In the genomic region with DNA sequence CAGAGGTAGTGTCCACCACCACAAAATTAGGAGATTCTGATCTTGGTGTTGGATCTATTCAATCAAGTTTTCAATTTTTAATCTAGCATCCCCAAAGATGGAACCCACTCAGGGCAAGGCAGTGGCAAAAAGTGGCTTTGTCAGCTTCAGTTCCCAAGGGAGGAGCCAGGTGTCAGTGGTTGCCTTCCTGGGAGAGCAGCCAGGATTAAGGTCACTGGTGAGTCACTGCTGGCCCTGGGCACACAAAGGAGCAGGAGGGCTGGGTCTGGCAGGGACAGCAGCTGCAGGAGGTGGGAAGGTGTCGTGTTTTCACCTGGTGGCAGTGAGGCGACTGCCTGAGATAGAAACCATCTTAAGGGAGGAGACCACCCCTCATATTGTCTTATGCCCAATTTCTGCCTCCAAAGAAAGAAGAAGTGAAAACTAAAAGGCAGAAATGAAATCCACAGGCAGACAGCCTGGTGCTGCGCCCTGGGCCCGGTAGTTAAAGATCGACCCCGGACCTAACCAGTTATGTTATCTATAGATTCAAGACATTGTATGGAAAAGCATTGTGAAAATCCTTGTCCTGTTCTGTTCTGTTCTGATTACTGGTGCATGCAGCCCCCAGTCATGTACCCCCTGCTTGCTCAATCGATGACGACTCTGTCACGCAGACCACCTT, we compare ENCODE assay signal across 7 cellular contexts. TPM values are rescaled to one million over a fixed set of nuclear protein-coding genes. Genes with fewer than 3 reads are reported as not detected.
A peak's percentile ranks its signal among the peaks of the same experiment; 100 is the strongest.
DNase-seq lines count a peak whose midpoint lies in the region; FAIRE-seq and TF ChIP-seq lines count a peak whose summit lies in the region.

No MANE protein-coding gene starts in this region.

- intact Hi-C loops in transverse colon (cut with DNase I; ENCODE audit: low total_unique reads), result no loop called here

- H3K9me3 ChIP-seq in transverse colon, result no peaks in the 10 kb centered on the region

- no peak for TF ChIP-seq EP300 in Ishikawa (IDR thresholded peaks at IDR 0.05; ENCODE audit: borderline replicate concordance)
- no peak for TF ChIP-seq EP300 in transverse colon (IDR thresholded peaks at IDR 0.05; ENCODE audit: low read depth)

- TF ChIP-seq RAD21 in Ishikawa (IDR thresholded peaks at IDR 0.05; ENCODE audit: low read depth), result peak; percentile 58

- in situ Hi-C loops in transverse colon (cut with MboI; ENCODE audit: low pct_ligation_motif_present in 1 of 4, low pct_unique_long_range_greater_than_20kb in 1 of 4, low sequenced_read_pairs in 3 of 4), result no loop called here

- peak; percentile 85 for FAIRE-seq in RCC 7860 (lab: Jason Lieb, UNC)

- no peaks in the 10 kb centered on the region for H3K27me3 ChIP-seq in transverse colon

- H3K36me3 ChIP-seq in transverse colon, result no peaks in the 10 kb centered on the region

- H3K4me1 ChIP-seq in transverse colon, result peaks cover 6 to 16% (median 8%) of the 10 kb centered on the region in 4 donors

- no peak for TF ChIP-seq POLR2A in transverse colon (IDR thresholded peaks at IDR 0.05)

- DNase-seq in RCC 7860 (ENCODE audit: low spot score), result peak; percentile 72
- peak; percentile 53 to 75 for DNase-seq in foreskin fibroblast
- DNase-seq in transverse colon, result peak; percentile 84
- DNase-seq in GF-D8 (lab: John Stamatoyannopoulos, UW), result no peak
- DNase-seq in HUDEP-2 (lab: John Stamatoyannopoulos, UW; ENCODE audit: unreplicated experiment in 76 of 76), result no peak
- DNase-seq in Kasumi-1 (lab: John Stamatoyannopoulos, UW), result no peak

- no peak overlapping the region for H3K4me3 ChIP-seq in foreskin fibroblast (ENCODE audit: low read depth in 1 of 2, low read length in 2 of 2)
- H3K4me3 ChIP-seq in transverse colon, result no peak overlapping the region

- 43 to 62% methylated on average over 4 to 9 of the region's 9 CpGs for WGBS in transverse colon (ENCODE audit: low coverage in 1 of 2), 2 donors

- H3K27ac ChIP-seq in transverse colon, result peak overlapping the region in 2 of 4 donors; percentile 36 to 56

- TF ChIP-seq CTCF in foreskin fibroblast (IDR thresholded peaks at IDR 0.05; ENCODE audit: low read depth, low read length), result no peak
- peak; percentile 23 to 87 (median 58) for TF ChIP-seq CTCF in transverse colon (IDR thresholded peaks at IDR 0.05)

TF ChIP-seq in Ishikawa, 13 proteins besides CTCF, POLR2A, EP300 and RAD21:
- TF ChIP-seq CREB1 (IDR thresholded peaks at IDR 0.05; ENCODE audit: low read depth), result no peak
- TF ChIP-seq YY1 (IDR thresholded peaks at IDR 0.05; ENCODE audit: low read depth), result no peak
- TF ChIP-seq TCF12 (IDR thresholded peaks at IDR 0.05; ENCODE audit: low read depth), result peak; percentile 58
- TF ChIP-seq NFIC (IDR thresholded peaks at IDR 0.05), result peak; percentile 70
- TF ChIP-seq, protein P1, sequence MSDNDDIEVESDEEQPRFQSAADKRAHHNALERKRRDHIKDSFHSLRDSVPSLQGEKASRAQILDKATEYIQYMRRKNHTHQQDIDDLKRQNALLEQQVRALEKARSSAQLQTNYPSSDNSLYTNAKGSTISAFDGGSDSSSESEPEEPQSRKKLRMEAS (IDR thresholded peaks at IDR 0.05), result peak; percentile 40; the same call in 1 of the 2 replicates
- TF ChIP-seq CEBPB (IDR thresholded peaks at IDR 0.05), result no peak
- no peak for TF ChIP-seq ZBTB7A (IDR thresholded peaks at IDR 0.05; ENCODE audit: low read depth)
- TF ChIP-seq FOXM1 (IDR thresholded peaks at IDR 0.05; ENCODE audit: borderline replicate concordance, low read depth), result no peak
- TF ChIP-seq, protein P2, sequence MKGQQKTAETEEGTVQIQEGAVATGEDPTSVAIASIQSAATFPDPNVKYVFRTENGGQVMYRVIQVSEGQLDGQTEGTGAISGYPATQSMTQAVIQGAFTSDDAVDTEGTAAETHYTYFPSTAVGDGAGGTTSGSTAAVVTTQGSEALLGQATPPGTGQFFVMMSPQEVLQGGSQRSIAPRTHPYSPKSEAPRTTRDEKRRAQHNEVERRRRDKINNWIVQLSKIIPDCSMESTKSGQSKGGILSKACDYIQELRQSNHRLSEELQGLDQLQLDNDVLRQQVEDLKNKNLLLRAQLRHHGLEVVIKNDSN (IDR thresholded peaks at IDR 0.05), result no peak
- TF ChIP-seq, protein P3, sequence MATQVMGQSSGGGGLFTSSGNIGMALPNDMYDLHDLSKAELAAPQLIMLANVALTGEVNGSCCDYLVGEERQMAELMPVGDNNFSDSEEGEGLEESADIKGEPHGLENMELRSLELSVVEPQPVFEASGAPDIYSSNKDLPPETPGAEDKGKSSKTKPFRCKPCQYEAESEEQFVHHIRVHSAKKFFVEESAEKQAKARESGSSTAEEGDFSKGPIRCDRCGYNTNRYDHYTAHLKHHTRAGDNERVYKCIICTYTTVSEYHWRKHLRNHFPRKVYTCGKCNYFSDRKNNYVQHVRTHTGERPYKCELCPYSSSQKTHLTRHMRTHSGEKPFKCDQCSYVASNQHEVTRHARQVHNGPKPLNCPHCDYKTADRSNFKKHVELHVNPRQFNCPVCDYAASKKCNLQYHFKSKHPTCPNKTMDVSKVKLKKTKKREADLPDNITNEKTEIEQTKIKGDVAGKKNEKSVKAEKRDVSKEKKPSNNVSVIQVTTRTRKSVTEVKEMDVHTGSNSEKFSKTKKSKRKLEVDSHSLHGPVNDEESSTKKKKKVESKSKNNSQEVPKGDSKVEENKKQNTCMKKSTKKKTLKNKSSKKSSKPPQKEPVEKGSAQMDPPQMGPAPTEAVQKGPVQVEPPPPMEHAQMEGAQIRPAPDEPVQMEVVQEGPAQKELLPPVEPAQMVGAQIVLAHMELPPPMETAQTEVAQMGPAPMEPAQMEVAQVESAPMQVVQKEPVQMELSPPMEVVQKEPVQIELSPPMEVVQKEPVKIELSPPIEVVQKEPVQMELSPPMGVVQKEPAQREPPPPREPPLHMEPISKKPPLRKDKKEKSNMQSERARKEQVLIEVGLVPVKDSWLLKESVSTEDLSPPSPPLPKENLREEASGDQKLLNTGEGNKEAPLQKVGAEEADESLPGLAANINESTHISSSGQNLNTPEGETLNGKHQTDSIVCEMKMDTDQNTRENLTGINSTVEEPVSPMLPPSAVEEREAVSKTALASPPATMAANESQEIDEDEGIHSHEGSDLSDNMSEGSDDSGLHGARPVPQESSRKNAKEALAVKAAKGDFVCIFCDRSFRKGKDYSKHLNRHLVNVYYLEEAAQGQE (IDR thresholded peaks at IDR 0.05; ENCODE audit: low read depth), result no peak
- no peak for TF ChIP-seq EGR1 (IDR thresholded peaks at IDR 0.05)
- TF ChIP-seq TEAD4 (IDR thresholded peaks at IDR 0.05), result no peak
- no peak for TF ChIP-seq TAF1 (IDR thresholded peaks at IDR 0.05; ENCODE audit: low read depth)

RNA-seq across cellular contexts. Expression of a gene that starts 5.9 kb away (rescaled TPM):
- 10 to 100 TPM; 10.1 to 36.0 (median 10.8) TPM for total RNA-seq in transverse colon

Comparison
In these comparisons a context has a peak if more than half of its experiments do, and no peak if none do; other contexts are left out.
1. DNase-seq: peak in RCC 7860 (single experiment), foreskin fibroblast (2 of 2) and transverse colon (single experiment); none in GF-D8 (single experiment), HUDEP-2 (0 of 76) and Kasumi-1 (0 of 2).